ENCODE assay signal across 18 cellular contexts in genomic region chr10:49488056-49488455, GRCh38. TPM values are rescaled to one million over a fixed set of nuclear protein-coding genes. Genes with fewer than 3 reads are reported as not detected.
DNase-seq lines count a peak whose midpoint lies in the region; ATAC-seq and TF ChIP-seq lines count a peak whose summit lies in the region.
"Had no signal": no experiment of that assay in that cellular context is flagged by ENCODE, and none has a peak within 500 bp of the region (broad histone marks: within the 10 kb centered on the region; RNA-seq: fewer than 3 reads in every experiment).

No MANE protein-coding gene starts in this region.

- no peak overlapping the region for H2AFZ ChIP-seq in hepatocyte

- no peak overlapping the region for H3K4me3 ChIP-seq in hepatocyte
- H3K4me3 ChIP-seq in sigmoid colon = no peak overlapping the region
- H3K4me3 ChIP-seq in upper lobe of right lung = no peak overlapping the region
- H3K4me3 ChIP-seq: testis had no signal

- no peak overlapping the region for H3K27ac ChIP-seq in hepatocyte
- H3K27ac ChIP-seq in sigmoid colon = no peak overlapping the region
- no peak overlapping the region for H3K27ac ChIP-seq in upper lobe of right lung
- H3K27ac ChIP-seq: C4-2B, testis had no signal

- H3K4me1 ChIP-seq in hepatocyte (ENCODE audit: insufficient read depth) = no peaks in the 10 kb centered on the region
- no peaks in the 10 kb centered on the region for H3K4me1 ChIP-seq in sigmoid colon
- no peaks in the 10 kb centered on the region for H3K4me1 ChIP-seq in upper lobe of right lung
- H3K4me1 ChIP-seq: testis had no signal

- peak; percentile 2 for DNase-seq in NCI-H187 treated with DMSO at 0.1 percent for 48 hours (lab: John Stamatoyannopoulos, UW)
- no peak for DNase-seq in NCI-H187 (lab: John Stamatoyannopoulos, UW)
- peak; percentile 72 for DNase-seq in NCI-H774 (lab: John Stamatoyannopoulos, UW)
- DNase-seq in hepatocyte (ENCODE audit: low spot score) = peak; percentile 58
- no peak for DNase-seq in sigmoid colon
- DNase-seq in upper lobe of right lung = no peak
- no peak for DNase-seq in cortex of kidney (lab: John Stamatoyannopoulos, UW)
- no peak for DNase-seq in NCI-H2107 (lab: John Stamatoyannopoulos, UW)
- DNase-seq: 8988T; activated CD4-positive, alpha-beta memory T cell treated with anti-CD3 and anti-CD28 coated beads for 36 hours; activated naive CD8-positive, alpha-beta T cell treated with anti-CD3 and anti-CD28 coated beads, Interleukin-2, amount 10 ng/mL, durations not matched to agents 7 days and 5 days; activated T-cell treated with anti-CD3 and anti-CD28 coated beads, Interleukin-2, amount 50 U/mL, for 48 hours; effector memory CD8-positive, alpha-beta T cell; EL; mammary epithelial cell; natural killer cell; testis had no signal

- H3K27me3 ChIP-seq in hepatocyte (no peaks in the 10 kb centered on the region), sigmoid colon (no peaks in the 10 kb centered on the region), upper lobe of right lung (no peaks in the 10 kb centered on the region)
- H3K27me3 ChIP-seq: testis had no signal

- no peak for TF ChIP-seq EP300 in sigmoid colon (IDR thresholded peaks at IDR 0.05)

- intact Hi-C loops in sigmoid colon (cut with DNase I) (no loop called here), upper lobe of right lung (cut with DNase I) (no loop called here)

- ATAC-seq in upper lobe of right lung = no peak
- ATAC-seq: effector memory CD8-positive, alpha-beta T cell; natural killer cell had no signal

- H3K36me3 ChIP-seq in hepatocyte (replicated peaks; ENCODE audit: insufficient read depth, low read depth) = no peaks in the 10 kb centered on the region
- peaks cover 0 to 13% (median 0%) of the 10 kb centered on the region in 4 donors for H3K36me3 ChIP-seq in sigmoid colon
- peaks cover 7% of the 10 kb centered on the region for H3K36me3 ChIP-seq in upper lobe of right lung

- H3K79me2 ChIP-seq in hepatocyte = no peaks in the 10 kb centered on the region

- 41% methylated on average over 6 of the region's 6 CpGs for WGBS in hepatocyte (ENCODE audit: low lambda C conversion rate, missing lambda C conversion rate)
- 62 to 74% methylated on average over 6 of the region's 6 CpGs for WGBS in sigmoid colon, 2 donors

- H3K9me2 ChIP-seq in hepatocyte (replicated peaks; ENCODE audit: insufficient read depth) = no peaks in the 10 kb centered on the region

- no peaks in the 10 kb centered on the region for H4K20me1 ChIP-seq in hepatocyte (ENCODE audit: insufficient read depth, poor library complexity, severe bottlenecking)

- TF ChIP-seq POLR2A in sigmoid colon (IDR thresholded peaks at IDR 0.05) = no peak

- TF ChIP-seq CTCF in hepatocyte (IDR thresholded peaks at IDR 0.05; ENCODE audit: poor library complexity) (no peak), sigmoid colon (IDR thresholded peaks at IDR 0.05) (no peak), upper lobe of right lung (IDR thresholded peaks at IDR 0.05) (no peak)

- H3K9me3 ChIP-seq in hepatocyte (ENCODE audit: low read depth) (no peaks in the 10 kb centered on the region), sigmoid colon (no peaks in the 10 kb centered on the region), upper lobe of right lung (no peaks in the 10 kb centered on the region)
- H3K9me3 ChIP-seq: testis had no signal

- no peak overlapping the region for H3K4me2 ChIP-seq in hepatocyte

RNA-seq across cellular contexts. Expression of gene ERCC6, which starts 50.9 kb away (rescaled TPM):
- 15.6 and 16.5 TPM in 2 replicates for total RNA-seq in hepatocyte
- 6.9 and 7.3 TPM in 2 replicates for polyA plus RNA-seq in hepatocyte
- total RNA-seq in sigmoid colon = 10 to 100 TPM; 10.9 to 16.6 (median 11.7) TPM
- polyA plus RNA-seq in sigmoid colon = 1 to 10 TPM; 3.0 to 4.5 (median 4.4) TPM
- total RNA-seq in upper lobe of right lung = 33.9 TPM

Comparison
In these comparisons a context has a peak if more than half of its experiments do, and no peak if none do; other contexts are left out.
1. DNase-seq: peak in NCI-H187 treated with DMSO at 0.1 percent for 48 hours (single experiment), NCI-H774 (single experiment) and hepatocyte (single experiment); none in NCI-H187 (0 of 2), sigmoid colon (single experiment), upper lobe of right lung (single experiment), cortex of kidney (single experiment) and NCI-H2107 (single experiment).